In genomic region chr9:128080218-128080617, GRCh38 we compare ENCODE assay signal across 27 cellular contexts. TPM values are rescaled to one million over a fixed set of nuclear protein-coding genes. Genes with fewer than 3 reads are reported as not detected.
DNase-seq lines count a peak whose midpoint lies in the region; ATAC-seq and TF ChIP-seq lines count a peak whose summit lies in the region.
"Had no signal": no experiment of that assay in that cellular context is flagged by ENCODE, and none has a peak within 500 bp of the region (broad histone marks: within the 10 kb centered on the region; RNA-seq: fewer than 3 reads in every experiment).

No MANE protein-coding gene starts in this region.

- TF ChIP-seq EP300 in tibial nerve (IDR thresholded peaks at IDR 0.05): no peak

- H3K4me3 ChIP-seq in HCT116 (replicated peaks in 1 of 2; ENCODE audit: low read depth in 1 of 2, low read length in 2 of 2) (no peak overlapping the region), colonic mucosa (no peak overlapping the region), neural progenitor cell (no peak overlapping the region), tibial nerve (no peak overlapping the region), Karpas-422 (ENCODE audit: low read length) (no peak overlapping the region), right cardiac atrium (ENCODE audit: low read length) (no peak overlapping the region)
- H3K4me3 ChIP-seq: SK-N-MC, testis had no signal

- H2AFZ ChIP-seq in HCT116 (ENCODE audit: low read depth, low read length, poor library complexity, severe bottlenecking) (no peak overlapping the region), neural progenitor cell (replicated peaks) (no peak overlapping the region), Karpas-422 (ENCODE audit: low read length) (no peak overlapping the region)

- no peak overlapping the region for H3K4me3 Mint-ChIP-seq in neural progenitor cell
- H3K4me3 Mint-ChIP-seq: activated CD8-positive, alpha-beta T cell treated with anti-CD3 and anti-CD28 coated beads for 36 hours; H9 had no signal

- no peaks in the 10 kb centered on the region for H3K9me3 Mint-ChIP-seq in neural progenitor cell
- H3K9me3 Mint-ChIP-seq: activated CD8-positive, alpha-beta T cell treated with anti-CD3 and anti-CD28 coated beads for 36 hours; H9 had no signal

- no peaks in the 10 kb centered on the region for H3K9me2 ChIP-seq in HCT116 (ENCODE audit: insufficient read depth)
- H3K9me2 ChIP-seq in Karpas-422 (replicated peaks; ENCODE audit: insufficient read depth, low read length): no peaks in the 10 kb centered on the region

- H3K27ac ChIP-seq in HCT116 (ENCODE audit: low read depth, low read length): peak overlapping the region; percentile 83
- H3K27ac ChIP-seq in colonic mucosa: peak overlapping the region; percentile 34
- peak overlapping the region; percentile 85 for H3K27ac ChIP-seq in neural progenitor cell
- peak overlapping the region in 3 of 4 donors; percentile 45 to 89 (median 85) for H3K27ac ChIP-seq in tibial nerve
- H3K27ac ChIP-seq in Karpas-422 (ENCODE audit: low read length): no peak overlapping the region
- no peak overlapping the region for H3K27ac ChIP-seq in right cardiac atrium (ENCODE audit: low read length)

- no peak for ATAC-seq in HCT116
- ATAC-seq in right cardiac atrium: no peak
- ATAC-seq in GM18502 (IDR thresholded peaks at IDR 0.05; ENCODE audit: poor library complexity, unreplicated experiment): no peak
- ATAC-seq: activated CD8-positive, alpha-beta T cell treated with anti-CD3 and anti-CD28 coated beads for 36 hours; esophagus mucosa; left colon had no signal

- WGBS in tibial nerve, 2 donors: 94% methylated on average over 5 of the region's 5 CpGs
- WGBS in right cardiac atrium: 97% methylated on average over 5 of the region's 5 CpGs

- no TSS peak for BruUV-seq in HCT116 (replicated peaks; lab: Mats Ljungman, UMichigan)

- H3K27me3 Mint-ChIP-seq in neural progenitor cell (ENCODE audit: insufficient read depth, low read depth): peaks cover 7% of the 10 kb centered on the region
- H3K27me3 Mint-ChIP-seq: activated CD8-positive, alpha-beta T cell treated with anti-CD3 and anti-CD28 coated beads for 36 hours had no signal

- peaks cover 7% of the 10 kb centered on the region for H3K36me3 Mint-ChIP-seq in neural progenitor cell

- H3K4me2 ChIP-seq in HCT116 (ENCODE audit: low read length) (no peak overlapping the region), neural progenitor cell (peak overlapping the region; percentile 23), Karpas-422 (ENCODE audit: low read depth, low read length, poor library complexity, severe bottlenecking) (no peak overlapping the region)

- H3K9ac ChIP-seq in HCT116 (ENCODE audit: low read length): 0 out of 2 replicates have a peak overlapping the region, but pooled peaks have one; percentile 31
- no peak overlapping the region for H3K9ac ChIP-seq in colonic mucosa (ENCODE audit: low read depth in 2 of 2, low read length in 2 of 2)
- no peak overlapping the region for H3K9ac ChIP-seq in neural progenitor cell
- H3K9ac ChIP-seq in Karpas-422 (ENCODE audit: low read length): no peak overlapping the region

- H3K9me3 ChIP-seq in HCT116 (ENCODE audit: control insufficient read depth in 1 of 2, insufficient read depth in 1 of 2, low read depth in 1 of 2, low read length in 2 of 2) (no peaks in the 10 kb centered on the region), colonic mucosa (no peaks in the 10 kb centered on the region), neural progenitor cell (ENCODE audit: low read depth) (no peaks in the 10 kb centered on the region), tibial nerve (no peaks in the 10 kb centered on the region), Karpas-422 (ENCODE audit: low read length) (no peaks in the 10 kb centered on the region), right cardiac atrium (ENCODE audit: control insufficient read depth, low read length) (no peaks in the 10 kb centered on the region)
- H3K9me3 ChIP-seq: Caco-2, testis had no signal

- H4K20me1 ChIP-seq in HCT116 (ENCODE audit: insufficient read depth) (no peaks in the 10 kb centered on the region), neural progenitor cell (ENCODE audit: low read depth) (peaks cover 12% of the 10 kb centered on the region), Karpas-422 (ENCODE audit: insufficient read depth, low read depth, low read length) (no peaks in the 10 kb centered on the region)

- H3K27me3 ChIP-seq in HCT116 (ENCODE audit: insufficient read depth, low read length) (no peaks in the 10 kb centered on the region), colonic mucosa (no peaks in the 10 kb centered on the region), neural progenitor cell (no peaks in the 10 kb centered on the region), tibial nerve (no peaks in the 10 kb centered on the region), Karpas-422 (ENCODE audit: low read length) (no peaks in the 10 kb centered on the region), right cardiac atrium (ENCODE audit: control insufficient read depth, insufficient read depth) (no peaks in the 10 kb centered on the region)
- H3K27me3 ChIP-seq: testis had no signal

- H3K4me1 ChIP-seq in HCT116 (ENCODE audit: control insufficient read depth in 1 of 2, insufficient read depth in 2 of 2, low read length in 2 of 2) (peaks cover 63 to 73% of the 10 kb centered on the region in 2 experiments), colonic mucosa (peaks cover 3% of the 10 kb centered on the region), neural progenitor cell (peaks cover 12% of the 10 kb centered on the region), tibial nerve (peaks cover 0 to 68% (median 41%) of the 10 kb centered on the region in 4 donors), Karpas-422 (ENCODE audit: low read length) (no peaks in the 10 kb centered on the region), right cardiac atrium (ENCODE audit: control insufficient read depth, insufficient read depth, low read length) (peaks cover 6% of the 10 kb centered on the region)

- TF ChIP-seq CTCF in HCT116 (IDR thresholded peaks at IDR 0.05 in 2 of 3, conservative IDR thresholded peaks at IDR 0.05 in 1 of 3; ENCODE audit: borderline replicate concordance in 1 of 3, insufficient read depth in 1 of 3, low read depth in 2 of 3, low read length in 2 of 3) (no peak), colonic mucosa (IDR thresholded peaks at IDR 0.05) (no peak), neural progenitor cell (IDR thresholded peaks at IDR 0.05) (no peak), tibial nerve (IDR thresholded peaks at IDR 0.05) (no peak)

- peaks cover 30% of the 10 kb centered on the region for H3F3A ChIP-seq in neural progenitor cell (ENCODE audit: low read depth)

- intact Hi-C loops in HCT116 (cut with micrococcal nuclease): loop anchor here (5.0 kb wide), 1 partner anchor 43 kb away; no protein-coding TSS in a partner anchor
- intact Hi-C loops in colonic mucosa (cut with DNase I): no loop called here
- intact Hi-C loops in right cardiac atrium (cut with DNase I): no loop called here

- POLR2A ChIA-PET in HCT116 (lab: Charles Lee): interaction anchor here (2.6 kb wide), 1 partner anchor 13 kb away, joined by 23 read pairs; the partner anchor contains the start of genes NAIF1 and SLC25A25

- CTCF ChIA-PET in HCT116 (lab: Charles Lee): no interaction called here

- no peak overlapping the region for H3K27ac Mint-ChIP-seq in neural progenitor cell

- H3K79me2 ChIP-seq in HCT116 (ENCODE audit: insufficient read depth, low read length) (peaks cover 68% of the 10 kb centered on the region), neural progenitor cell (ENCODE audit: low read depth) (peaks cover 33% of the 10 kb centered on the region), Karpas-422 (ENCODE audit: low read length) (peaks cover 54% of the 10 kb centered on the region)

- H3K36me3 ChIP-seq in HCT116 (ENCODE audit: control insufficient read depth in 1 of 2, insufficient read depth in 2 of 2, low read length in 2 of 2) (peaks cover 0 to 4% of the 10 kb centered on the region in 2 experiments; a peak in 1 of 4 replicates), colonic mucosa (no peaks in the 10 kb centered on the region), neural progenitor cell (no peaks in the 10 kb centered on the region), tibial nerve (no peaks in the 10 kb centered on the region), Karpas-422 (ENCODE audit: insufficient read depth, low read length) (no peaks in the 10 kb centered on the region)

- DNase-seq in HCT116 (ENCODE audit: low read depth, low spot score): no peak
- DNase-seq in colonic mucosa: no peak
- no peak for DNase-seq in neural progenitor cell (ENCODE audit: low spot score)
- no peak for DNase-seq in tibial nerve (ENCODE audit: low spot score in 2 of 2)
- no peak for DNase-seq in NCI-H1092 (lab: John Stamatoyannopoulos, UW)
- DNase-seq in Karpas-422: no peak
- no peak for DNase-seq in right cardiac atrium
- DNase-seq: activated CD8-positive, alpha-beta T cell treated with anti-CD3 and anti-CD28 coated beads for 36 hours; activated naive CD4-positive, alpha-beta T cell; AML-193; anterior cingulate cortex; Caco-2; cerebellar nuclear complex; DND-41; effector memory CD4-positive, alpha-beta T cell; glutamatergic neuron; H9; Kasumi-1; left colon; NCI-H1048; NCI-H2081; NCI-H446; T-helper 2 cell; testis had no signal

- TF ChIP-seq POLR2A in HCT116 (IDR thresholded peaks at IDR 0.05; ENCODE audit: borderline replicate concordance, extremely low read depth, insufficient read depth, insufficient read length) (no peak), tibial nerve (IDR thresholded peaks at IDR 0.05) (no peak)

- TF ChIP-seq RAD21 in HCT116 (IDR thresholded peaks at IDR 0.05; ENCODE audit: low read depth): no peak

- H3K4me1 Mint-ChIP-seq in neural progenitor cell: peaks cover 36% of the 10 kb centered on the region

- RAD21 ChIA-PET in HCT116 (lab: Charles Lee; ENCODE audit: low non-redundant PET in 1 of 2, low total read pairs in 2 of 2, uncharacterized antibody in 2 of 2, unreplicated experiment in 2 of 2): no interaction called here

RNA-seq across cellular contexts. Expression of gene SLC25A25, which starts 12.2 kb away (rescaled TPM):
- total RNA-seq in HCT116 (2021; ENCODE audit: unreplicated experiment): 15.3 TPM
- 18.8 and 20.5 TPM in 2 replicates for polyA plus RNA-seq in HCT116 (2012)
- total RNA-seq in colonic mucosa: 10 to 100 TPM; 12.3 to 19.7 TPM
- total RNA-seq in neural progenitor cell (ENCODE audit: low replicate concordance): 8.5 and 15.7 TPM in 2 replicates
- total RNA-seq in tibial nerve: 10 to 100 TPM; 23.4 to 29.7 (median 27.2) TPM
- total RNA-seq in Karpas-422 (2014; rRNA removed; shearing (Covaris generic); ENCODE audit: low replicate concordance): 4.1 and 12.7 TPM in 2 replicates
- total RNA-seq in right cardiac atrium: 10 to 100 TPM in 1 of 4 donors, 1 to 10 TPM in 3; 6.3 to 16.1 (median 7.0) TPM
- 5.8 TPM for polyA plus RNA-seq in right cardiac atrium

RNA-seq across cellular contexts. Expression of gene NAIF1, which starts 13.1 kb away (rescaled TPM):
- 11.0 TPM for total RNA-seq in HCT116 (2021; ENCODE audit: unreplicated experiment)
- 13.3 and 16.7 TPM in 2 replicates for polyA plus RNA-seq in HCT116 (2012)
- 10 to 100 TPM; 10.8 to 11.6 TPM for total RNA-seq in colonic mucosa
- 8.4 and 9.5 TPM in 2 replicates for total RNA-seq in neural progenitor cell (ENCODE audit: low replicate concordance)
- 10 to 100 TPM in 1 of 4 donors, 1 to 10 TPM in 3; 5.4 to 11.2 (median 8.1) TPM for total RNA-seq in tibial nerve
- total RNA-seq in Karpas-422 (2014; rRNA removed; shearing (Covaris generic); ENCODE audit: low replicate concordance): 7.3 and 13.9 TPM in 2 replicates
- 1 to 10 TPM; 6.1 to 8.7 (median 6.4) TPM for total RNA-seq in right cardiac atrium
- 5.0 TPM for polyA plus RNA-seq in right cardiac atrium

RNA-seq across cellular contexts. Expression of gene PTGES2, which starts 47.3 kb away (rescaled TPM):
- total RNA-seq in HCT116 (2021; ENCODE audit: unreplicated experiment) (148 TPM), colonic mucosa (100 to 1,000 TPM in 1 of 2 donors, 10 to 100 TPM in 1; 93.7 to 142 TPM), neural progenitor cell (ENCODE audit: low replicate concordance) (25.7 and 61.2 TPM in 2 replicates), tibial nerve (100 to 1,000 TPM in 1 of 4 donors, 10 to 100 TPM in 3; 68.9 to 180 (median 74.7) TPM), right cardiac atrium (100 to 1,000 TPM; 122 to 128 (median 126) TPM)
- 154 and 164 TPM in 2 replicates for polyA plus RNA-seq in HCT116 (2012)
- 68.4 and 114 TPM in 2 replicates for total RNA-seq in Karpas-422 (2014; rRNA removed; shearing (Covaris generic); ENCODE audit: low replicate concordance)
- 162 TPM for polyA plus RNA-seq in right cardiac atrium

Comparison
In these comparisons a context has a peak if more than half of its experiments do, and no peak if none do; other contexts are left out.
1. H3K27ac ChIP-seq: peak in HCT116 (single experiment), colonic mucosa (single experiment), neural progenitor cell (single experiment) and tibial nerve (3 of 4); none in Karpas-422 (single experiment) and right cardiac atrium (single experiment).